Comparison of ENCODE assay signal across 1 cellular context in the genomic region with DNA sequence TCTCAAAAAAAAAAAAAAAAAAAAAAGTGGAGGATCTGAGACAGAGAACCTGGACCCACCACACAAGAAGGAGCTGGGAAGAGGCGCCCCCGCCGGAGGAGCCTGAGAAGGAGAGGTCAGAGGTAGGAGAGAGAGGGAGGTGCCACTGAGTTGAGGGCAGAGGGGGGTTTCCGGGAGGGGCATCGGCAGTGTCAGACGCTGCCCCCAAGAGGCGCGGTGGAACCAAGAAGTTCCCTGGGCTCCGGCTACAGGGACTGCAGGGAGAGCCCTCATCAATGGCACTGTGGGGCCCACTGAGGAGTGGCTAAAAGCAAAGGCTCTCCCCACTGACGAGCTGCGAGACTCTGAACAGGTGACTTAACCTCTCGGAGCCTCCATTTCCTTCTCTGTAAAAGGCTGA.
TF ChIP-seq lines count a peak whose summit lies in the region.

No MANE protein-coding gene starts in this region.

TF ChIP-seq in GM23338, 12 proteins besides CTCF, POLR2A, EP300 and RAD21 (continued from another document):
- no peak for TF ChIP-seq ZNF462 (CRISPR knock-in tag; IDR thresholded peaks at IDR 0.05)
- no peak for TF ChIP-seq EZH2phosphoT487 (IDR thresholded peaks at IDR 0.05; ENCODE audit: unreplicated experiment)
- TF ChIP-seq CREB1 (CRISPR knock-in tag; IDR thresholded peaks at IDR 0.05; ENCODE audit: low read depth), result no peak
- no peak for TF ChIP-seq NANOG (IDR thresholded peaks at IDR 0.05; ENCODE audit: borderline replicate concordance)
- TF ChIP-seq ZNF114 (CRISPR knock-in tag; IDR thresholded peaks at IDR 0.05), result no peak
- TF ChIP-seq STAT1 (IDR thresholded peaks at IDR 0.05; ENCODE audit: unreplicated experiment), result no peak
- TF ChIP-seq, protein P1, sequence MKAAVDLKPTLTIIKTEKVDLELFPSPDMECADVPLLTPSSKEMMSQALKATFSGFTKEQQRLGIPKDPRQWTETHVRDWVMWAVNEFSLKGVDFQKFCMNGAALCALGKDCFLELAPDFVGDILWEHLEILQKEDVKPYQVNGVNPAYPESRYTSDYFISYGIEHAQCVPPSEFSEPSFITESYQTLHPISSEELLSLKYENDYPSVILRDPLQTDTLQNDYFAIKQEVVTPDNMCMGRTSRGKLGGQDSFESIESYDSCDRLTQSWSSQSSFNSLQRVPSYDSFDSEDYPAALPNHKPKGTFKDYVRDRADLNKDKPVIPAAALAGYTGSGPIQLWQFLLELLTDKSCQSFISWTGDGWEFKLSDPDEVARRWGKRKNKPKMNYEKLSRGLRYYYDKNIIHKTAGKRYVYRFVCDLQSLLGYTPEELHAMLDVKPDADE (IDR thresholded peaks at IDR 0.05), result no peak
